ENCODE assay signal across 8 cellular contexts in the genomic region with DNA sequence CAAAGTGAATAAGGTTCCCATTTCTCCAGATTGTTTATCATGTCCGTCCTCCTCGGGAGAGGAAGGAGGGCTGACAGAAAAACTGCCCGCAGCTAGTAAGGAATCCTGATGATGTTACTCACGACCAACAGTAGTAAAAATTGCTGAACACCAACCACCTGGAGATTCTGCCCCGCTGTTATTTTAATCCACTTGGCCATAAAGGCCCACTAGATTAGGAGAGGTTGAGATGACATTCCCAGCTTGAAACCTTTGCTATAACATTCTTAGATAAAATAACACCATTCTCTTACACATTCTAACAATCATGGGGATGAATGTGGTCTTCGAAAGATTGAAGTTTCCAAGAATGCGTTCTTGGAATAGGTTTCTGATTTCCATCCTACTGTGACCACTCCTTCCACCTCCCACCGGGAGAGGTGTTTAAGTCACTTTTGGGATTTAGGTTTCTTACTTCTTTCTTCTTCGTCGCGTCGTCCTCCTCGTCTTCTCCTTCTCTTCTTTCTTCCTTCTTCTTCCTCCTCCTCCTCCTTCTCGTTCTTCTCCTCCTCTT. TPM values are rescaled to one million over a fixed set of nuclear protein-coding genes. Genes with fewer than 3 reads are reported as not detected.
DNase-seq lines count a peak whose midpoint lies in the region; ATAC-seq, FAIRE-seq and TF ChIP-seq lines count a peak whose summit lies in the region.

No MANE protein-coding gene starts in this region.

- peak overlapping the region; percentile 83 for H3K4me3 Mint-ChIP-seq in activated T-cell treated with anti-CD3 and anti-CD28 coated beads, Interleukin-2, amount 50 U/mL, for 4 hours
- peak overlapping the region; percentile 96 for H3K4me3 Mint-ChIP-seq in astrocyte (ENCODE audit: unreplicated experiment)

- no peak for TF ChIP-seq POLR2A in tibial nerve (IDR thresholded peaks at IDR 0.05)

- no peak overlapping the region for H3K27ac ChIP-seq in astrocyte (ENCODE audit: low read depth, low read length)
- H3K27ac ChIP-seq in tibial nerve: peak overlapping the region in 2 of 4 donors; percentile 28 to 82

- H2AFZ ChIP-seq in astrocyte (ENCODE audit: low read depth, low read length): peak overlapping the region; percentile 70

- 48 to 52% methylated on average over 14 of the region's 14 CpGs for WGBS in tibial nerve, 2 donors

- ATAC-seq in activated T-cell treated with anti-CD3 and anti-CD28 coated beads, Interleukin-2, amount 50 U/mL, for 4 hours: no peak

- peak overlapping the region; percentile 51 for H3K27ac Mint-ChIP-seq in astrocyte (ENCODE audit: unreplicated experiment)

- H3K36me3 ChIP-seq in astrocyte (ENCODE audit: insufficient read depth, low read length) (no peaks in the 10 kb centered on the region), tibial nerve (no peaks in the 10 kb centered on the region)

- H3K27me3 ChIP-seq in astrocyte (ENCODE audit: insufficient read depth, low read length) (peaks cover 7% of the 10 kb centered on the region), tibial nerve (peaks cover 0 to 38% of the 10 kb centered on the region in 2 donors)

- H3K9ac ChIP-seq in astrocyte (ENCODE audit: low read length): peak overlapping the region; percentile 80

- H3K4me1 ChIP-seq in astrocyte (ENCODE audit: insufficient read depth, low read length) (peaks cover 19% of the 10 kb centered on the region), tibial nerve (peaks cover 0 to 37% (median 4%) of the 10 kb centered on the region in 4 donors)

- H3K4me2 ChIP-seq in astrocyte (ENCODE audit: low read length): peak overlapping the region; percentile 95

- TF ChIP-seq CTCF in astrocyte (IDR thresholded peaks at IDR 0.05; ENCODE audit: insufficient read depth, low read depth, low read length) (no peak), tibial nerve (IDR thresholded peaks at IDR 0.05) (no peak)

- H3K9me3 Mint-ChIP-seq in activated T-cell treated with anti-CD3 and anti-CD28 coated beads, Interleukin-2, amount 50 U/mL, for 4 hours: no peaks in the 10 kb centered on the region
- peaks cover 1% of the 10 kb centered on the region for H3K9me3 Mint-ChIP-seq in astrocyte (ENCODE audit: unreplicated experiment)

- no peak for DNase-seq in activated T-cell treated with anti-CD3 and anti-CD28 coated beads, Interleukin-2, amount 50 U/mL, for 4 hours
- DNase-seq in activated T-cell treated with anti-CD3 and anti-CD28 coated beads, Interleukin-2, amount 50 U/mL, for 1 hour: no peak
- DNase-seq in astrocyte (ENCODE audit: low read depth) (no peak), kidney tubule cell (ENCODE audit: low spot score) (peak; percentile 45), tibial nerve (ENCODE audit: low spot score in 2 of 2) (no peak), Kasumi-1 (lab: John Stamatoyannopoulos, UW) (no peak), frontal cortex (ENCODE audit: low spot score in 2 of 2) (no peak), NAMALWA (ENCODE audit: low spot score) (no peak)

- peaks cover 31% of the 10 kb centered on the region for H4K20me1 ChIP-seq in astrocyte (ENCODE audit: insufficient read depth, low read length)

- H3K9me3 ChIP-seq in astrocyte (ENCODE audit: insufficient read depth, low read depth, low read length): no peaks in the 10 kb centered on the region
- H3K9me3 ChIP-seq in tibial nerve: no peaks in the 10 kb centered on the region

- TF ChIP-seq EP300 in tibial nerve (IDR thresholded peaks at IDR 0.05): no peak

- H3K79me2 ChIP-seq in astrocyte (ENCODE audit: insufficient read depth, low read length): peaks cover 19% of the 10 kb centered on the region

- peaks cover 47% of the 10 kb centered on the region for H3K27me3 Mint-ChIP-seq in activated T-cell treated with anti-CD3 and anti-CD28 coated beads, Interleukin-2, amount 50 U/mL, for 4 hours (ENCODE audit: low read depth)
- peaks cover 18% of the 10 kb centered on the region for H3K27me3 Mint-ChIP-seq in astrocyte (ENCODE audit: low read depth, unreplicated experiment)

- FAIRE-seq in astrocyte (lab: Jason Lieb, UNC) (no peak), frontal cortex (lab: Jason Lieb, UNC) (no peak)

- peaks cover 14% of the 10 kb centered on the region for H3K4me1 Mint-ChIP-seq in activated T-cell treated with anti-CD3 and anti-CD28 coated beads, Interleukin-2, amount 50 U/mL, for 4 hours (ENCODE audit: low read depth)
- H3K4me1 Mint-ChIP-seq in astrocyte (ENCODE audit: low read depth, unreplicated experiment): peaks cover 34% of the 10 kb centered on the region

- H3K36me3 Mint-ChIP-seq in activated T-cell treated with anti-CD3 and anti-CD28 coated beads, Interleukin-2, amount 50 U/mL, for 4 hours (ENCODE audit: insufficient read depth): no peaks in the 10 kb centered on the region
- H3K36me3 Mint-ChIP-seq in astrocyte (ENCODE audit: low read depth, unreplicated experiment): no peaks in the 10 kb centered on the region

- H3K4me3 ChIP-seq in astrocyte (ENCODE audit: insufficient read depth, low read depth, low read length) (peak overlapping the region; percentile 78), tibial nerve (peak overlapping the region; percentile 43 to 83 (median 59))

RNA-seq across cellular contexts. Expression of gene CACHD1, which starts 1.9 kb away (rescaled TPM):
- total RNA-seq in activated T-cell treated with anti-CD3 and anti-CD28 coated beads, Interleukin-2, amount 50 U/mL, for 4 hours: 1 to 10 TPM in 2 of 3 donors, under 1 TPM in 1; 0.84 to 2.3 (median 2.0) TPM
- total RNA-seq in astrocyte (21.2 and 28.3 TPM in 2 replicates), tibial nerve (10 to 100 TPM in 2 of 4 donors, 1 to 10 TPM in 2; 7.4 to 15.9 (median 10.0) TPM), frontal cortex (17.5 TPM)
